In genomic region chr1:29256979-29257804, GRCh38 we compare ENCODE assay signal across 9 cellular contexts. TPM values are rescaled to one million over a fixed set of nuclear protein-coding genes. Genes with fewer than 3 reads are reported as not detected.
DNase-seq lines count a peak whose midpoint lies in the region; ATAC-seq and TF ChIP-seq lines count a peak whose summit lies in the region.
"Had no signal": no experiment of that assay in that cellular context is flagged by ENCODE, and none has a peak within 500 bp of the region (broad histone marks: within the 10 kb centered on the region; RNA-seq: fewer than 3 reads in every experiment).

No MANE protein-coding gene starts in this region.

- H3K27me3 Mint-ChIP-seq in endodermal cell (ENCODE audit: insufficient read depth) = peaks cover 31% of the 10 kb centered on the region

- H3K27me3 ChIP-seq in endodermal cell (ENCODE audit: control insufficient read depth, insufficient read depth, low read length, poor library complexity, severe bottlenecking) (peaks cover 5% of the 10 kb centered on the region), smooth muscle cell (ENCODE audit: low read depth) (no peaks in the 10 kb centered on the region)

- H3K9me3 ChIP-seq in endodermal cell (ENCODE audit: control insufficient read depth, low read length) = no peaks in the 10 kb centered on the region
- no peaks in the 10 kb centered on the region for H3K9me3 ChIP-seq in smooth muscle cell (replicated peaks; ENCODE audit: low read depth)

- no peaks in the 10 kb centered on the region for H3F3A ChIP-seq in smooth muscle cell (ENCODE audit: low read depth)

- H4K20me1 ChIP-seq in smooth muscle cell (ENCODE audit: low read depth) = no peaks in the 10 kb centered on the region

- peaks cover 19% of the 10 kb centered on the region for H3K79me2 ChIP-seq in smooth muscle cell (ENCODE audit: low read depth)

- peak overlapping the region; percentile 72 for H3K4me2 ChIP-seq in smooth muscle cell

- ATAC-seq in esophagus mucosa = no peak

- peaks cover 4% of the 10 kb centered on the region for H3K36me3 Mint-ChIP-seq in endodermal cell (ENCODE audit: low read depth)

- H2AFZ ChIP-seq in smooth muscle cell (ENCODE audit: low read depth) = no peak overlapping the region

- H3K4me3 ChIP-seq in endodermal cell (ENCODE audit: low read length) = no peak overlapping the region
- H3K4me3 ChIP-seq in smooth muscle cell = no peak overlapping the region

- H3K9me3 Mint-ChIP-seq in endodermal cell = no peaks in the 10 kb centered on the region

- H3K27ac Mint-ChIP-seq in endodermal cell = no peak overlapping the region

- TF ChIP-seq CTCF in endodermal cell (conservative IDR thresholded peaks at IDR 0.05) = no peak
- no peak for TF ChIP-seq CTCF in smooth muscle cell (IDR thresholded peaks at IDR 0.05; ENCODE audit: borderline replicate concordance, insufficient read depth, poor library complexity, severe bottlenecking)

- 55 to 59% methylated on average over 9 to 11 of the region's 11 CpGs for WGBS in endodermal cell (ENCODE audit: insufficient coverage in 1 of 2, insufficient read length in 1 of 2), 2 experiments
- 51% methylated on average over 10 of the region's 11 CpGs for WGBS in smooth muscle cell (ENCODE audit: low lambda C conversion rate)

- H3K4me3 Mint-ChIP-seq in endodermal cell = no peak overlapping the region

- DNase-seq in NCI-H146 (lab: John Stamatoyannopoulos, UW) (peak; percentile 45), NCI-H146 treated with DMSO at 0.1 percent for 48 hours (lab: John Stamatoyannopoulos, UW; ENCODE audit: unreplicated experiment) (no peak), NCI-H345 (lab: John Stamatoyannopoulos, UW) (peak; percentile 94), endodermal cell (peak; percentile 62), smooth muscle cell (lab: John Stamatoyannopoulos, UW; ENCODE audit: unreplicated experiment) (no peak), T-helper 1 cell (no peak), AG08396 (ENCODE audit: low spot score) (no peak)
- DNase-seq: occipital lobe had no signal

- H3K9ac ChIP-seq in endodermal cell (ENCODE audit: extremely low read depth, low read length, poor library complexity, severe bottlenecking) (no peak overlapping the region), smooth muscle cell (ENCODE audit: low read depth) (no peak overlapping the region)

- H3K36me3 ChIP-seq in endodermal cell (ENCODE audit: control insufficient read depth, insufficient read depth, low read length) = peaks cover 5% of the 10 kb centered on the region
- no peaks in the 10 kb centered on the region for H3K36me3 ChIP-seq in smooth muscle cell (ENCODE audit: low read depth)

- H3K4me1 Mint-ChIP-seq in endodermal cell = peaks cover 37% of the 10 kb centered on the region

- H3K4me1 ChIP-seq in endodermal cell (ENCODE audit: control insufficient read depth, insufficient read depth, low read length) (no peaks in the 10 kb centered on the region), smooth muscle cell (ENCODE audit: low read depth) (peaks cover 28% of the 10 kb centered on the region)

- H3K27ac ChIP-seq in endodermal cell (ENCODE audit: low read depth, low read length) (no peak overlapping the region), smooth muscle cell (ENCODE audit: low read depth) (peak overlapping the region; percentile 24)

RNA-seq across cellular contexts. Expression of gene PTPRU, which starts 20.9 kb away (rescaled TPM):
- total RNA-seq in endodermal cell (10 to 100 TPM; 49.8 to 73.1 TPM), smooth muscle cell (43.6 and 67.8 TPM in 2 replicates), esophagus mucosa (6.2 TPM)
- 39.5 TPM for polyA plus RNA-seq in endodermal cell (2013, experiment 1 of 2)
- 36.6 TPM for polyA plus RNA-seq in endodermal cell (2013, experiment 2 of 2)
- 39.8 and 41.1 TPM in 2 replicates for polyA plus RNA-seq in smooth muscle cell

RNA-seq across cellular contexts. Expression of gene MECR, which starts 26.5 kb away (rescaled TPM):
- total RNA-seq in endodermal cell (10 to 100 TPM; 33.3 to 38.2 TPM), smooth muscle cell (11.6 and 17.7 TPM in 2 replicates), esophagus mucosa (21.0 TPM)
- 35.9 TPM for polyA plus RNA-seq in endodermal cell (2013, experiment 1 of 2)
- polyA plus RNA-seq in endodermal cell (2013, experiment 2 of 2) = 30.3 TPM
- polyA plus RNA-seq in smooth muscle cell = 39.8 and 43.8 TPM in 2 replicates

Comparison
In these comparisons a context has a peak if more than half of its experiments do, and no peak if none do; other contexts are left out.
1. DNase-seq: peak in NCI-H146 (single experiment), NCI-H345 (single experiment) and endodermal cell (single experiment); none in NCI-H146 treated with DMSO at 0.1 percent for 48 hours (single experiment), smooth muscle cell (single experiment), T-helper 1 cell (0 of 5) and AG08396 (single experiment).